Comparison of ENCODE assay signal across 21 cellular contexts in genomic region chr16:70769761-70770160, GRCh38. TPM values are rescaled to one million over a fixed set of nuclear protein-coding genes. Genes with fewer than 3 reads are reported as not detected.
DNase-seq lines count a peak whose midpoint lies in the region; ATAC-seq, FAIRE-seq and TF ChIP-seq lines count a peak whose summit lies in the region.
"Had no signal": no experiment of that assay in that cellular context is flagged by ENCODE, and none has a peak within 500 bp of the region (broad histone marks: within the 10 kb centered on the region; RNA-seq: fewer than 3 reads in every experiment).

No MANE protein-coding gene starts in this region.

- no TSS peak for BruUV-seq in HepG2 (replicated peaks; lab: Mats Ljungman, UMichigan)

- peaks cover 32 to 70% of the 10 kb centered on the region in 2 experiments for H3K36me3 ChIP-seq in HepG2 (replicated peaks in 1 of 2; ENCODE audit: control insufficient read depth in 1 of 2, insufficient read depth in 2 of 2, low read length in 2 of 2)
- peaks cover 0 to 14% (median 0%) of the 10 kb centered on the region in 4 donors for H3K36me3 ChIP-seq in right lobe of liver
- H3K36me3 ChIP-seq in effector memory CD4-positive, alpha-beta T cell (ENCODE audit: control insufficient read depth, insufficient read depth, low read length) = peaks cover 49% of the 10 kb centered on the region

- no peak for TF ChIP-seq RAD21 in HepG2 (CRISPR knock-in tag; IDR thresholded peaks at IDR 0.05)

- CTCF ChIA-PET in HepG2 (lab: Yijun Ruan, JAX; ENCODE audit: low intra/inter-chr PET ratio, low total read pairs) = interaction anchor here (1.9 to 2.6 kb wide), 4 partner anchors 66 to 113 kb away, joined by 13 to 21 read pairs (median 16); no protein-coding TSS in a partner anchor

- in situ Hi-C loops in HepG2 (cut with HindIII; ENCODE audit: extremely low pct_ligation_motif_present, low pct_unique_long_range_greater_than_20kb) = loop anchor here (5.0 kb wide), 1 partner anchor 112 kb away; no protein-coding TSS in a partner anchor

- TF ChIP-seq POLR2A in HepG2 (IDR thresholded peaks at IDR 0.05; ENCODE audit: insufficient read depth in 1 of 2, low read depth in 2 of 2, low read length in 2 of 2) = no peak
- TF ChIP-seq POLR2A in right lobe of liver (IDR thresholded peaks at IDR 0.05) = no peak

- no peak overlapping the region for H2AFZ ChIP-seq in HepG2 (ENCODE audit: low read length)

- H3K4me1 ChIP-seq in HepG2 (ENCODE audit: insufficient read depth, low read length) = peaks cover 12% of the 10 kb centered on the region
- peaks cover 0 to 11% (median 4%) of the 10 kb centered on the region in 4 donors for H3K4me1 ChIP-seq in right lobe of liver
- no peaks in the 10 kb centered on the region for H3K4me1 ChIP-seq in effector memory CD4-positive, alpha-beta T cell (ENCODE audit: control insufficient read depth, insufficient read depth, low read length, poor library complexity, severe bottlenecking)

- POLR2A ChIA-PET in HepG2 (lab: Yijun Ruan, JAX) = interaction anchor here (0.8 to 2.6 kb wide), 8 partner anchors 9 to 87 kb away, joined by 3 to 32 read pairs (median 7); partner anchors contain the start of gene MTSS2

- peaks cover 34% of the 10 kb centered on the region for H3K4me1 Mint-ChIP-seq in brain
- H3K4me1 Mint-ChIP-seq in stimulated activated naive B cell treated with anti-CD40 and anti-IgM and Interleukin-4, amounts not matched to agents 10 μg/mL and 1 μg/mL and 100 μg/mL, for 72 hours = no peaks in the 10 kb centered on the region
- H3K4me1 Mint-ChIP-seq: B cell; CD4-positive, CD25-positive, alpha-beta regulatory T cell had no signal

- TF ChIP-seq CTCF in HepG2 (CRISPR knock-in tag; IDR thresholded peaks at IDR 0.05) (no peak), right lobe of liver (IDR thresholded peaks at IDR 0.05) (no peak), brain (conservative IDR thresholded peaks at IDR 0.05) (no peak)

- WGBS in HepG2 (ENCODE audit: low lambda C conversion rate) = 100% methylated on average over 8 of the region's 8 CpGs
- WGBS in right lobe of liver (ENCODE audit: insufficient coverage, low coverage, low lambda C conversion rate, missing lambda C conversion rate) = 80% methylated on average over 1 of the region's 8 CpGs

- no peak overlapping the region for H3K4me3 ChIP-seq in HepG2 (replicated peaks in 1 of 3; ENCODE audit: insufficient read depth in 1 of 3, low read depth in 2 of 3, low read length in 3 of 3)
- H3K4me3 ChIP-seq in right lobe of liver = no peak overlapping the region
- no peak overlapping the region for H3K4me3 ChIP-seq in effector memory CD4-positive, alpha-beta T cell (ENCODE audit: insufficient read depth, low read depth, low read length, poor library complexity, severe bottlenecking)

- H3K9me3 ChIP-seq in HepG2 (ENCODE audit: low read length) (no peaks in the 10 kb centered on the region), right lobe of liver (no peaks in the 10 kb centered on the region)
- H3K9me3 ChIP-seq in effector memory CD4-positive, alpha-beta T cell (ENCODE audit: control insufficient read depth, low read length) = no peaks in the 10 kb centered on the region

- peaks cover 5% of the 10 kb centered on the region for H3K27me3 Mint-ChIP-seq in brain
- H3K27me3 Mint-ChIP-seq in stimulated activated naive B cell treated with anti-CD40 and anti-IgM and Interleukin-4, amounts not matched to agents 10 μg/mL and 1 μg/mL and 100 μg/mL, for 72 hours = no peaks in the 10 kb centered on the region
- H3K27me3 Mint-ChIP-seq: B cell; CD4-positive, CD25-positive, alpha-beta regulatory T cell had no signal

- H3K27ac ChIP-seq in HepG2 (ENCODE audit: extremely low read length, insufficient read depth, low read length) = no peak overlapping the region
- no peak overlapping the region for H3K27ac ChIP-seq in right lobe of liver
- H3K27ac ChIP-seq in layer of hippocampus (ENCODE audit: low read depth, low read length) = peak overlapping the region; percentile 30
- H3K27ac ChIP-seq in effector memory CD4-positive, alpha-beta T cell (ENCODE audit: insufficient read depth, low read length, poor library complexity, severe bottlenecking) = no peak overlapping the region

- H3K9ac ChIP-seq in HepG2 (ENCODE audit: insufficient read depth, low read depth, low read length) = no peak overlapping the region

- TF ChIP-seq EP300 in HepG2 (IDR thresholded peaks at IDR 0.05; ENCODE audit: low read depth in 2 of 2, low read length in 2 of 2) (no peak), HepG2 (CRISPR knock-in tag; IDR thresholded peaks at IDR 0.05; ENCODE audit: borderline replicate concordance) (no peak)

- no peaks in the 10 kb centered on the region for H3K9me3 Mint-ChIP-seq in brain
- no peaks in the 10 kb centered on the region for H3K9me3 Mint-ChIP-seq in stimulated activated naive B cell treated with anti-CD40 and anti-IgM and Interleukin-4, amounts not matched to agents 10 μg/mL and 1 μg/mL and 100 μg/mL, for 72 hours
- H3K9me3 Mint-ChIP-seq: CD4-positive, CD25-positive, alpha-beta regulatory T cell had no signal

- ATAC-seq in HepG2 = no peak
- no peak for ATAC-seq in right lobe of liver
- no peak for ATAC-seq in stimulated activated naive B cell treated with anti-CD40 and anti-IgM and Interleukin-4, amounts not matched to agents 10 μg/mL and 1 μg/mL and 100 μg/mL, for 72 hours (replicated peaks)

- intact Hi-C loops in HepG2 (cut with micrococcal nuclease; ENCODE audit: unreplicated experiment) = loop anchor here (2.0 kb wide), 1 partner anchor 31 kb away; no protein-coding TSS in a partner anchor
- intact Hi-C loops in right lobe of liver (cut with DNase I) = loop anchor here in 1 of 2 donors (5.0 kb wide), 1 partner anchor 87 kb away; no protein-coding TSS in a partner anchor

- no peaks in the 10 kb centered on the region for H3K79me2 ChIP-seq in HepG2 (ENCODE audit: insufficient read depth, low read length)

- H3K4me2 ChIP-seq in HepG2 (ENCODE audit: low read depth, low read length) = no peak overlapping the region

- no peak overlapping the region for H3K4me3 Mint-ChIP-seq in brain
- no peak overlapping the region for H3K4me3 Mint-ChIP-seq in stimulated activated naive B cell treated with anti-CD40 and anti-IgM and Interleukin-4, amounts not matched to agents 10 μg/mL and 1 μg/mL and 100 μg/mL, for 72 hours
- H3K4me3 Mint-ChIP-seq: B cell; CD4-positive, CD25-positive, alpha-beta regulatory T cell had no signal

- H3K27ac Mint-ChIP-seq in brain = peak overlapping the region in 4 of 5 experiments; percentile 73 to 92 (median 83)
- peak overlapping the region; percentile 49 for H3K27ac Mint-ChIP-seq in stimulated activated naive B cell treated with anti-CD40 and anti-IgM and Interleukin-4, amounts not matched to agents 10 μg/mL and 1 μg/mL and 100 μg/mL, for 72 hours
- H3K27ac Mint-ChIP-seq: B cell had no signal

- no peak for FAIRE-seq in HepG2 (lab: Jason Lieb, UNC)
- FAIRE-seq: G401.6 had no signal

- H3K36me3 Mint-ChIP-seq in brain = peaks cover 5% of the 10 kb centered on the region
- peaks cover 43 to 61% of the 10 kb centered on the region in 2 donors for H3K36me3 Mint-ChIP-seq in stimulated activated naive B cell treated with anti-CD40 and anti-IgM and Interleukin-4, amounts not matched to agents 10 μg/mL and 1 μg/mL and 100 μg/mL, for 72 hours

- H3K27me3 ChIP-seq in HepG2 (ENCODE audit: control insufficient read depth in 1 of 2, insufficient read depth in 2 of 2, low read length in 2 of 2) (no peaks in the 10 kb centered on the region), right lobe of liver (no peaks in the 10 kb centered on the region), layer of hippocampus (ENCODE audit: control insufficient read depth, insufficient read depth, low read length) (no peaks in the 10 kb centered on the region)
- no peaks in the 10 kb centered on the region for H3K27me3 ChIP-seq in effector memory CD4-positive, alpha-beta T cell (replicated peaks; ENCODE audit: control insufficient read depth, insufficient read depth, low read length, poor library complexity, severe bottlenecking)

- no peaks in the 10 kb centered on the region for H4K20me1 ChIP-seq in HepG2 (ENCODE audit: insufficient read depth, low read length)

- DNase-seq in HepG2 (ENCODE audit: low spot score) (no peak), right lobe of liver (no peak), SIG-M5 treated with dmso at 0.1 percent for 504 hours (lab: John Stamatoyannopoulos, UW; ENCODE audit: unreplicated experiment) (no peak)
- DNase-seq in stimulated activated naive B cell treated with anti-CD40 and anti-IgM and Interleukin-4, amounts not matched to agents 10 μg/mL and 1 μg/mL and 100 μg/mL, for 72 hours = no peak
- DNase-seq in effector memory CD4-positive, alpha-beta T cell = no peak
- no peak for DNase-seq in activated effector memory CD4-positive, alpha-beta T cell treated with anti-CD3 and anti-CD28 coated beads, Interleukin-2, amount 50 U/mL, for 16 hours
- DNase-seq: CD4-positive, CD25-positive, alpha-beta regulatory T cell; COR-L47; DMS 273 treated with DMSO at 0.1 percent for 48 hours; DND-41; KG1; NCI-H1105 treated with DMSO at 0.1 percent for 48 hours; NCI-H510A; NCI-H748 treated with DMSO at 0.1 percent for 48 hours; NK-92 treated with Interleukin-12 subunit alpha and Interleukin-12 subunit beta, amount 100 ng/mL, for 24 hours; OCI-M1; SHP77 treated with DMSO at 0.1 percent for 48 hours had no signal

RNA-seq across cellular contexts. Expression of gene VAC14, which starts 31.2 kb away (rescaled TPM):
- 24.4 and 24.6 TPM in 2 replicates for total RNA-seq in HepG2 (2016; rRNA removed; fragmentation: Illumina TruSeq; extraction: Trizol)
- 9.1 and 12.1 TPM in 2 replicates for total RNA-seq in HepG2 (2016; cell fraction: cytosol; rRNA removed; fragmentation: Illumina TruSeq; extraction: Trizol; ENCODE audit: low read depth)
- 18.1 and 23.9 TPM in 2 replicates for total RNA-seq in HepG2 (2016; cell fraction: insoluble cytoplasmic fraction; rRNA removed; fragmentation: Illumina TruSeq; extraction: Trizol)
- 17.4 and 24.9 TPM in 2 replicates for total RNA-seq in HepG2 (2016; cell fraction: membrane; rRNA removed; fragmentation: Illumina TruSeq; extraction: Trizol)
- 24.1 and 25.1 TPM in 2 replicates for total RNA-seq in HepG2 (2016; cell fraction: nucleus; rRNA removed; fragmentation: Illumina TruSeq; extraction: Trizol)
- polyA plus RNA-seq in HepG2 (2011; rRNA removed) = 23.5 and 26.0 TPM in 2 replicates
- 15.1 and 23.3 TPM in 2 replicates for polyA plus RNA-seq in HepG2 (2011; cell fraction: cytosol; rRNA removed)
- polyA plus RNA-seq in HepG2 (2011; cell fraction: nucleus; rRNA removed) = 49.6 and 50.7 TPM in 2 replicates
- polyA plus RNA-seq in HepG2 (2012) = 18.6 and 24.0 TPM in 2 replicates
- polyA plus RNA-seq in HepG2 (2016; cell fraction: cytosol; fragmentation: Illumina TruSeq; extraction: Trizol; ENCODE audit: low read depth) = 14.6 and 18.8 TPM in 2 replicates
- 29.6 and 36.9 TPM in 2 replicates for polyA plus RNA-seq in HepG2 (2016; cell fraction: insoluble cytoplasmic fraction; fragmentation: Illumina TruSeq; extraction: Trizol; ENCODE audit: low read depth)
- 28.0 and 35.3 TPM in 2 replicates for polyA plus RNA-seq in HepG2 (2016; cell fraction: membrane; fragmentation: Illumina TruSeq; extraction: Trizol; ENCODE audit: low read depth)
- 41.2 and 46.7 TPM in 2 replicates for polyA plus RNA-seq in HepG2 (2016; cell fraction: nucleus; fragmentation: Illumina TruSeq; extraction: Trizol; ENCODE audit: insufficient read depth, low read depth)
- 58.3 and 79.6 TPM in 2 replicates for polyA minus RNA-seq in HepG2 (2011; rRNA and poly(A)+ RNA removed; ENCODE audit: low replicate concordance)
- 22.8 and 23.7 TPM in 2 replicates for polyA minus RNA-seq in HepG2 (2011; cell fraction: cytosol; rRNA and poly(A)+ RNA removed)
- polyA minus RNA-seq in HepG2 (2011; cell fraction: nucleus; rRNA and poly(A)+ RNA removed) = 33.0 and 34.8 TPM in 2 replicates
- 10 to 100 TPM; 14.3 to 40.2 (median 23.4) TPM for total RNA-seq in right lobe of liver
- 76.0 TPM for polyA plus RNA-seq in brain (ENCODE audit: insufficient read depth, low read depth, low replicate concordance)
